11 cellular contexts compared by ENCODE assay signal in the genomic region with DNA sequence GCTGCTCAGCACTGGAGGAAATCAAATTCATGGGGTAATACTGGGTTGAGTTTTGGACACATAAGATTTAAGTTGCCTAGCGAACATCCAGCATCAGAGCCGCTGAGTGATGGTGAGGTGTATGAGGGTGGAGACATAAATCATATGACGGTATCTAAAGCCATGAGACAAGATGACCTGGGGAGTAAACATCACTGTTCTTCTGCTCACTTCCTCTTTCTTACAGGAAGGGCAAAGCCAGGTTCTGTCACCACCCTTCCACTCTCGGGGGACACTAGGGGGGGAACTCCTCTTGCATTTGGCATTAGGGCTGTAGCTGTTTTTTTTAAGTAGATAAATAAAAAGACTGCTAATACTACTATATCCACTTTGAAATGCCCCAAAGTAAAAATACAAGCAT.
DNase-seq lines count a peak whose midpoint lies in the region; ATAC-seq and TF ChIP-seq lines count a peak whose summit lies in the region.
"Had no signal": no experiment of that assay in that cellular context is flagged by ENCODE, and none has a peak within 500 bp of the region (broad histone marks: within the 10 kb centered on the region; RNA-seq: fewer than 3 reads in every experiment).

No MANE protein-coding gene starts in this region.

- H3K9me3 ChIP-seq in SU-DHL-6 (ENCODE audit: insufficient read depth, low read length): no peaks in the 10 kb centered on the region

- no peaks in the 10 kb centered on the region for H3F3A ChIP-seq in SU-DHL-6 (ENCODE audit: insufficient read depth)

- H3K27me3 ChIP-seq in GM06990 (replicated peaks; ENCODE audit: control insufficient read depth, insufficient read depth, low read length) (no peaks in the 10 kb centered on the region), SU-DHL-6 (ENCODE audit: low read length) (no peaks in the 10 kb centered on the region)

- no peak overlapping the region for H2AFZ ChIP-seq in SU-DHL-6 (ENCODE audit: low read depth, low read length, severe bottlenecking)

- no peak overlapping the region for H3K9ac ChIP-seq in SU-DHL-6 (ENCODE audit: low read length)
- H3K9ac ChIP-seq: KMS-11 had no signal

- no peaks in the 10 kb centered on the region for H3K79me2 ChIP-seq in SU-DHL-6 (ENCODE audit: insufficient read depth, low read length)

- H3K36me3 ChIP-seq in GM06990 (ENCODE audit: control insufficient read depth, insufficient read depth, low read length): peaks cover 15% of the 10 kb centered on the region
- H3K36me3 ChIP-seq in SU-DHL-6 (ENCODE audit: low read length): peaks cover 28% of the 10 kb centered on the region

- peak overlapping the region; percentile 6 for H3K4me2 ChIP-seq in SU-DHL-6 (ENCODE audit: low read depth, low read length, poor library complexity, severe bottlenecking)
- H3K4me2 ChIP-seq: KMS-11 had no signal

- H3K27ac ChIP-seq in SU-DHL-6 (ENCODE audit: low read depth, low read length): no peak overlapping the region
- H3K27ac ChIP-seq: KMS-11 had no signal

- H3K9me2 ChIP-seq in SU-DHL-6 (replicated peaks; ENCODE audit: insufficient read depth, low read length): no peaks in the 10 kb centered on the region

- H4K20me1 ChIP-seq in SU-DHL-6 (ENCODE audit: low read depth, low read length): peaks cover 3% of the 10 kb centered on the region; the same call in 1 of the 2 replicates

- H3K4me3 ChIP-seq in GM06990 (replicated peaks; ENCODE audit: low read depth, low read length): no peak overlapping the region
- no peak overlapping the region for H3K4me3 ChIP-seq in SU-DHL-6 (ENCODE audit: insufficient read depth, low read length, poor library complexity, severe bottlenecking)

- DNase-seq in GM06990 (ENCODE audit: extremely low read depth, insufficient read length): peak; percentile 41
- no peak for DNase-seq in NCI-H524 (lab: John Stamatoyannopoulos, UW)
- DNase-seq in NCI-H524 treated with DMSO at 0.1 percent for 48 hours (lab: John Stamatoyannopoulos, UW): no peak
- DNase-seq in DMS153 treated with DMSO at 0.1 percent for 48 hours (lab: John Stamatoyannopoulos, UW; ENCODE audit: unreplicated experiment): no peak
- DNase-seq: Calu3, kidney had no signal

- TF ChIP-seq CTCF in GM06990 (IDR thresholded peaks at IDR 0.05; ENCODE audit: insufficient read depth, low read length, poor library complexity, severe bottlenecking): peak; percentile 33
- TF ChIP-seq CTCF in SU-DHL-6 (IDR thresholded peaks at IDR 0.05; ENCODE audit: insufficient read depth, low read length, poor library complexity, severe bottlenecking): no peak

- ATAC-seq in GM19397 (IDR thresholded peaks at IDR 0.05; ENCODE audit: unreplicated experiment): peak; percentile 86
- ATAC-seq in HG03095 (IDR thresholded peaks at IDR 0.05; ENCODE audit: unreplicated experiment): peak; percentile 96
- no peak for ATAC-seq in SK-N-SH treated with all-trans-retinoic acid at 6 μM for 48 hours

TF ChIP-seq in SK-N-SH treated with all-trans-retinoic acid at 6 μM for 48 hours, 23 proteins besides CTCF, POLR2A, EP300 and RAD21:
- TF ChIP-seq ZNF8 (CRISPR knock-in tag; IDR thresholded peaks at IDR 0.05) (no peak), ZFP30 (CRISPR knock-in tag; IDR thresholded peaks at IDR 0.05) (no peak), ARNTL (CRISPR knock-in tag; IDR thresholded peaks at IDR 0.05; ENCODE audit: borderline replicate concordance, low read depth) (no peak), PPARA (CRISPR knock-in tag; IDR thresholded peaks at IDR 0.05; ENCODE audit: borderline replicate concordance) (no peak), ISL1 (CRISPR knock-in tag; IDR thresholded peaks at IDR 0.05) (no peak), ESRRG (CRISPR knock-in tag; IDR thresholded peaks at IDR 0.05) (no peak), SNAI2 (CRISPR knock-in tag; IDR thresholded peaks at IDR 0.05) (no peak), BACH2 (CRISPR knock-in tag; IDR thresholded peaks at IDR 0.05; ENCODE audit: borderline replicate concordance) (no peak), ZFP3 (CRISPR knock-in tag; IDR thresholded peaks at IDR 0.05) (no peak), OSR1 (CRISPR knock-in tag; IDR thresholded peaks at IDR 0.05) (no peak)
- TF ChIP-seq, protein P1, sequence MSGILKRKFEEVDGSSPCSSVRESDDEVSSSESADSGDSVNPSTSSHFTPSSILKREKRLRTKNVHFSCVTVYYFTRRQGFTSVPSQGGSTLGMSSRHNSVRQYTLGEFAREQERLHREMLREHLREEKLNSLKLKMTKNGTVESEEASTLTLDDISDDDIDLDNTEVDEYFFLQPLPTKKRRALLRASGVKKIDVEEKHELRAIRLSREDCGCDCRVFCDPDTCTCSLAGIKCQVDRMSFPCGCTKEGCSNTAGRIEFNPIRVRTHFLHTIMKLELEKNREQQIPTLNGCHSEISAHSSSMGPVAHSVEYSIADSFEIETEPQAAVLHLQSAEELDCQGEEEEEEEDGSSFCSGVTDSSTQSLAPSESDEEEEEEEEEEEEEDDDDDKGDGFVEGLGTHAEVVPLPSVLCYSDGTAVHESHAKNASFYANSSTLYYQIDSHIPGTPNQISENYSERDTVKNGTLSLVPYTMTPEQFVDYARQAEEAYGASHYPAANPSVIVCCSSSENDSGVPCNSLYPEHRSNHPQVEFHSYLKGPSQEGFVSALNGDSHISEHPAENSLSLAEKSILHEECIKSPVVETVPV (CRISPR knock-in tag; IDR thresholded peaks at IDR 0.05): no peak
